In the genomic region with DNA sequence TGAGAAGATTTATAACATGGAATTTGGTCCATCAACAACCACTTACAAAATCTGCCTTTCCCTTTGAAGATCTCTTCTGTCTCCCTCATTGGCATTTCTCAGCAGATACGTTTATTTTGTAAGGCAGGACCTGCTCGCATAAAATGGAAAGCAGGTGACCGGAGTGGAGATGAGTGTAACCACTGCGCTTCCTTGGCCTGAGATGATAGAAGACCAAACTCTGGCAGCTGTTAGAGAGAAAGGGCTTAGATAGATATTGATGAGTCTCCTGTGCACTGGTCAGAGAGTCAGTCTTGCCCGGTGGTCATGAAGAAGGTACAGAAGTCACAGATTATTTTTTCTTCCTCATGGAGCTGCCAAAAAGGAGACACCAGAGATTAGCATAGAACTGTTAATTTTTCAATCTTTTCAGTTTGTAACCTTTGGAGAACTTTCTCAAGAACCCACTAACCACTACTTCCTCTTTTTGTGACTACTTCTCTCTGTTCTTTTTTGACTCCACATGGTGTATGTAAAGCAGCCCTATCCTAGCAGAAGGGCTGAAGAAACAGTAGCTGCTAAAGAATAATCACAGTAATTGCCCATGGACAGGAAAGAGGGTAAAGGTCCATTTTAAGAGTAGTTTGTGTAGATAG, we compare ENCODE assay signal across 11 cellular contexts. TPM values are rescaled to one million over a fixed set of nuclear protein-coding genes. Genes with fewer than 3 reads are reported as not detected.
DNase-seq lines count a peak whose midpoint lies in the region; ATAC-seq and TF ChIP-seq lines count a peak whose summit lies in the region.
"Had no signal": no experiment of that assay in that cellular context is flagged by ENCODE, and none has a peak within 500 bp of the region (broad histone marks: within the 10 kb centered on the region; RNA-seq: fewer than 3 reads in every experiment).

No MANE protein-coding gene starts in this region.

- TF ChIP-seq CTCF in type B pancreatic cell (conservative IDR thresholded peaks at IDR 0.05) (no peak), ovary (IDR thresholded peaks at IDR 0.05) (no peak), osteocyte (IDR thresholded peaks at IDR 0.05) (no peak)

- DNase-seq in GF-D8 (lab: John Stamatoyannopoulos, UW) (peak; percentile 86), OCI-M1 (lab: John Stamatoyannopoulos, UW) (peak; percentile 93), type B pancreatic cell (ENCODE audit: extremely low spot score, unreplicated experiment) (no peak), ovary (no peak), osteocyte (ENCODE audit: extremely low spot score, unreplicated experiment) (no peak)
- DNase-seq in stimulated activated CD4-positive, alpha-beta T cell treated with anti-CD3 and anti-CD28 coated beads, Interleukin-1b, Interleukin-23, amount 100 ng/mL, for 48 hours = no peak
- DNase-seq: T-cell had no signal

- H3K4me3 ChIP-seq in ovary = no peak overlapping the region

- intact Hi-C loops in ovary (cut with DNase I) = no loop called here

- no peak overlapping the region for H3K27ac ChIP-seq in ovary

- H3K36me3 ChIP-seq in ovary = no peaks in the 10 kb centered on the region

- H3K9me3 Mint-ChIP-seq in type B pancreatic cell (no peaks in the 10 kb centered on the region), osteocyte (ENCODE audit: unreplicated experiment) (no peaks in the 10 kb centered on the region)
- H3K9me3 Mint-ChIP-seq: nephron, T-cell had no signal

- ATAC-seq in GM19467 (IDR thresholded peaks at IDR 0.05; ENCODE audit: unreplicated experiment) = peak; percentile 92
- peak; percentile 92 for ATAC-seq in HG03108 (IDR thresholded peaks at IDR 0.05; ENCODE audit: unreplicated experiment)

- H3K27me3 Mint-ChIP-seq in type B pancreatic cell (peaks cover 7% of the 10 kb centered on the region), osteocyte (ENCODE audit: unreplicated experiment) (peaks cover 2% of the 10 kb centered on the region)

- no peak for TF ChIP-seq EP300 in ovary (IDR thresholded peaks at IDR 0.05)

- no peaks in the 10 kb centered on the region for H3K27me3 ChIP-seq in ovary

- no peak for TF ChIP-seq POLR2A in ovary (IDR thresholded peaks at IDR 0.05)

- H3K36me3 Mint-ChIP-seq in type B pancreatic cell (no peaks in the 10 kb centered on the region), osteocyte (ENCODE audit: unreplicated experiment) (no peaks in the 10 kb centered on the region)
- H3K36me3 Mint-ChIP-seq: CD4-positive, CD25-positive, alpha-beta regulatory T cell; T-cell had no signal

- H3K27ac Mint-ChIP-seq in type B pancreatic cell (no peak overlapping the region), osteocyte (ENCODE audit: unreplicated experiment) (no peak overlapping the region)
- H3K27ac Mint-ChIP-seq: CD4-positive, CD25-positive, alpha-beta regulatory T cell; nephron; T-cell had no signal

- H3K9me3 ChIP-seq in ovary = no peaks in the 10 kb centered on the region

- no peaks in the 10 kb centered on the region for H3K4me1 ChIP-seq in ovary (ENCODE audit: insufficient read depth)

- WGBS in ovary, 3 donors = 83 to 86% (median 84%) methylated on average over 5 of the region's 5 CpGs

- H3K4me1 Mint-ChIP-seq in type B pancreatic cell (ENCODE audit: unreplicated experiment) = no peaks in the 10 kb centered on the region
- H3K4me1 Mint-ChIP-seq in osteocyte (ENCODE audit: unreplicated experiment) = no peaks in the 10 kb centered on the region
- H3K4me1 Mint-ChIP-seq: nephron had no signal

- H3K4me3 Mint-ChIP-seq in type B pancreatic cell (no peak overlapping the region), osteocyte (ENCODE audit: unreplicated experiment) (no peak overlapping the region)
- H3K4me3 Mint-ChIP-seq: CD4-positive, CD25-positive, alpha-beta regulatory T cell; nephron; T-cell had no signal

RNA-seq across cellular contexts. Expression of gene FCRL3, which starts 47.6 kb away (rescaled TPM):
- total RNA-seq in type B pancreatic cell (ENCODE audit: low replicate concordance) (not detected in 2 replicates), ovary (under 1 TPM in 3 of 7 donors, not detected in 4; 0.08 to 0.36 (median 0.11) TPM), osteocyte (not detected in 2 replicates)
- polyA plus RNA-seq in ovary = under 1 TPM; 0.06 to 0.32 TPM

RNA-seq across cellular contexts. Expression of gene FCRL4, which starts 55.1 kb away (rescaled TPM):
- total RNA-seq in type B pancreatic cell (ENCODE audit: low replicate concordance) (not detected in 2 replicates), ovary (not detected), osteocyte (not detected in 2 replicates)
- polyA plus RNA-seq in ovary = not detected
- total RNA-seq: CD4-positive, CD25-positive, alpha-beta regulatory T cell had no signal
- polyA plus RNA-seq: CD4-positive, CD25-positive, alpha-beta regulatory T cell had no signal

Comparison
In these comparisons a context has a peak if more than half of its experiments do, and no peak if none do; other contexts are left out.
1. DNase-seq: peak in GF-D8 (single experiment) and OCI-M1 (single experiment); none in type B pancreatic cell (single experiment), stimulated activated CD4-positive, alpha-beta T cell treated with anti-CD3 and anti-CD28 coated beads, Interleukin-1b, Interleukin-23, amount 100 ng/mL, for 48 hours (single experiment), ovary (0 of 5) and osteocyte (single experiment).